ENCODE assay signal across 6 cellular contexts in genomic region chr19:5621945-5622464, GRCh38.
DNase-seq lines count a peak whose midpoint lies in the region; ATAC-seq, FAIRE-seq and TF ChIP-seq lines count a peak whose summit lies in the region.

No MANE protein-coding gene starts in this region.

- no peaks in the 10 kb centered on the region for H3F3A ChIP-seq in OCI-LY1 (ENCODE audit: insufficient read depth, low read length)

- TF ChIP-seq CTCF in 22Rv1 (IDR thresholded peaks at IDR 0.05) (no peak), OCI-LY1 (IDR thresholded peaks at IDR 0.05; ENCODE audit: low read length) (no peak)

- H3K9ac ChIP-seq in OCI-LY1 (ENCODE audit: low read length): peak overlapping the region; percentile 99
- peak overlapping the region; percentile 85 to 100 for H3K9ac ChIP-seq in duodenal mucosa (ENCODE audit: low read depth in 1 of 2, low read length in 2 of 2)
- peak overlapping the region; percentile 83 for H3K9ac ChIP-seq in rectal smooth muscle tissue (ENCODE audit: low read length)

- 0 out of 2 replicates have a peak, but pooled peaks cover 3% of the 10 kb centered on the region for H4K20me1 ChIP-seq in OCI-LY1 (ENCODE audit: insufficient read depth, low read length)

- H3K4me1 ChIP-seq in OCI-LY1 (ENCODE audit: insufficient read depth, low read length, severe bottlenecking) (peaks cover 52% of the 10 kb centered on the region), duodenal mucosa (ENCODE audit: control insufficient read depth in 1 of 2, insufficient read depth in 2 of 2, low read length in 2 of 2) (peaks cover 44 to 48% of the 10 kb centered on the region in 2 donors), rectal smooth muscle tissue (ENCODE audit: control insufficient read depth, insufficient read depth, low read length) (peaks cover 33% of the 10 kb centered on the region)

- no peak for ATAC-seq in GM19397 (IDR thresholded peaks at IDR 0.05; ENCODE audit: unreplicated experiment)

- peak overlapping the region; percentile 96 for H3K4me2 ChIP-seq in OCI-LY1 (ENCODE audit: low read length)

- H3K4me3 ChIP-seq in OCI-LY1 (ENCODE audit: low read depth, low read length, poor library complexity, severe bottlenecking) (peak overlapping the region; percentile 100), duodenal mucosa (ENCODE audit: low read depth in 1 of 2, low read length in 2 of 2) (peak overlapping the region; percentile 98), rectal smooth muscle tissue (ENCODE audit: low read length) (peak overlapping the region; percentile 94)

- H3K36me3 ChIP-seq in OCI-LY1 (ENCODE audit: insufficient read depth, low read length) (peaks cover 83% of the 10 kb centered on the region), duodenal mucosa (ENCODE audit: control insufficient read depth in 1 of 2, insufficient read depth in 2 of 2, low read length in 2 of 2) (peaks cover 25 to 59% of the 10 kb centered on the region in 2 donors), rectal smooth muscle tissue (ENCODE audit: control insufficient read depth, insufficient read depth, low read length) (peaks cover 14% of the 10 kb centered on the region)

- DNase-seq in RCC 7860 (ENCODE audit: low spot score): no peak

- no peak overlapping the region for H2AFZ ChIP-seq in OCI-LY1 (ENCODE audit: low read length)

- H3K27ac ChIP-seq in 22Rv1 (peak overlapping the region; percentile 92), OCI-LY1 (ENCODE audit: low read depth, low read length, poor library complexity, severe bottlenecking) (peak overlapping the region; percentile 62), duodenal mucosa (ENCODE audit: low read depth, low read length) (peak overlapping the region; percentile 91), rectal smooth muscle tissue (ENCODE audit: low read depth, low read length) (peak overlapping the region; percentile 97)

- no peak for FAIRE-seq in RCC 7860 (lab: Jason Lieb, UNC)

- H3K27me3 ChIP-seq in OCI-LY1 (ENCODE audit: insufficient read depth, low read length): no peaks in the 10 kb centered on the region
- no peaks in the 10 kb centered on the region for H3K27me3 ChIP-seq in duodenal mucosa (ENCODE audit: control insufficient read depth in 1 of 2, insufficient read depth in 2 of 2, low read length in 2 of 2)
- no peaks in the 10 kb centered on the region for H3K27me3 ChIP-seq in rectal smooth muscle tissue (ENCODE audit: control insufficient read depth, insufficient read depth, low read length)

- peaks cover 95% of the 10 kb centered on the region for H3K79me2 ChIP-seq in OCI-LY1 (ENCODE audit: insufficient read depth, low read length)

- H3K9me3 ChIP-seq in OCI-LY1 (ENCODE audit: low read length): no peaks in the 10 kb centered on the region
- no peaks in the 10 kb centered on the region for H3K9me3 ChIP-seq in duodenal mucosa (ENCODE audit: control insufficient read depth in 1 of 2, low read length in 2 of 2)

- no peaks in the 10 kb centered on the region for H3K9me2 ChIP-seq in OCI-LY1 (ENCODE audit: low read depth, low read length)
